25 cellular contexts compared by ENCODE assay signal in the genomic region with DNA sequence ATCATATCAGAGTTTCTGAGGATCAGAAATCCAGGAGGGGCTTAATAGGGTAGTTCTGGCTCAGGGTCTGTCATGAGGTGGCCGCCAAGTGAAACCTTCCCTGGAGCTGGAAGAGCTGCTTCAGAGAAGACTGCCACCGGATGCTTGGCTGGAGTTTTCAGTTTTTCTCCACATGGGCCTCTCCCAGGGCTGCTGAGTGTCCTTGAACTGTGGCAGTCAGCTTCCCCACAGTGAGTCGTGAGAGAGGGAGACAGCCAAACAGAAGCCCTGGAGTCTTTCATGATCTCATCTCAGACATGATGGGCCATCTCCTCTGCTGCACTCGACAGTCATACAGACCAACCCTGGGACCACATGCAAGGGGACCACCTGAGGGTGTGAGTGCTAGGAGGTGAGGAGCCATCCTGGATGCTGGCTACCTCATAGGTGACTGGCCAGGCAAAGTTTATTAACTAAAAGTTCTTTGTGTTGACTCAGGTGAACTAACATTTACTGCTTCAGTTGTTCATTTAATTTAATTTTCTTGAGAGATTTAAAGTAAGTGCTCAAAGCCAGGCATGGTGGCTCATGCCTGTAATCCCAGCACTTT.
DNase-seq lines count a peak whose midpoint lies in the region; ATAC-seq and TF ChIP-seq lines count a peak whose summit lies in the region.
"Had no signal": no experiment of that assay in that cellular context is flagged by ENCODE, and none has a peak within 500 bp of the region (broad histone marks: within the 10 kb centered on the region; RNA-seq: fewer than 3 reads in every experiment).

No MANE protein-coding gene starts in this region.

- H3K27me3 ChIP-seq in GM23248 (replicated peaks; ENCODE audit: insufficient read depth) (no peaks in the 10 kb centered on the region), IMR-90 (ENCODE audit: control insufficient read depth, insufficient read depth, low read length) (no peaks in the 10 kb centered on the region), mesenchymal stem cell (ENCODE audit: control insufficient read depth in 1 of 2, insufficient read depth in 1 of 2, low read length in 2 of 2) (no peaks in the 10 kb centered on the region), trophoblast cell (ENCODE audit: insufficient read depth, low read length) (no peaks in the 10 kb centered on the region)
- H3K27me3 ChIP-seq: dorsolateral prefrontal cortex, gastroesophageal sphincter, SJSA1, transverse colon had no signal

- H2BK120ac ChIP-seq in IMR-90 (ENCODE audit: low read depth, low read length) (no peak overlapping the region), mesenchymal stem cell (ENCODE audit: low read depth, low read length) (no peak overlapping the region), trophoblast cell (ENCODE audit: insufficient read depth, low read length, poor library complexity) (no peak overlapping the region)

- H3K9me3 Mint-ChIP-seq in dendritic cell treated with granulocyte-macrophage colony-stimulating factor and Interleukin-4, amounts not matched to agents 40 ng/mL and 50 ng/mL, for 4 days, result no peaks in the 10 kb centered on the region
- H3K9me3 Mint-ChIP-seq: HFFc6; natural killer cell; T-helper 1 cell treated with Interleukin-12 subunit alpha and Interleukin-12 subunit beta and Interleukin-4 antibody, amounts not matched to agents 30 μg/mL and 1 μg/mL, for 36 hours had no signal

- H3K4ac ChIP-seq in IMR-90 (ENCODE audit: low read depth, low read length) (no peak overlapping the region), mesenchymal stem cell (ENCODE audit: low read depth in 1 of 2, low read length in 2 of 2) (no peak overlapping the region), trophoblast cell (ENCODE audit: low read depth, low read length) (no peak overlapping the region)

- no peak overlapping the region for H3K27ac ChIP-seq in GM23248
- no peak overlapping the region for H3K27ac ChIP-seq in IMR-90 (ENCODE audit: insufficient read depth, low read length)
- H3K27ac ChIP-seq in mesenchymal stem cell (ENCODE audit: low read length, poor library complexity, severe bottlenecking), result no peak overlapping the region
- no peak overlapping the region for H3K27ac ChIP-seq in trophoblast cell (ENCODE audit: low read depth, low read length)
- H3K27ac ChIP-seq: dorsolateral prefrontal cortex, gastroesophageal sphincter, prostate gland, SJSA1, transverse colon had no signal

- H2AFZ ChIP-seq in GM23248, result no peak overlapping the region
- H2AFZ ChIP-seq in IMR-90 (replicated peaks; ENCODE audit: low read length, poor library complexity), result no peak overlapping the region
- no peak overlapping the region for H2AFZ ChIP-seq in mesenchymal stem cell (ENCODE audit: low read depth, low read length)
- no peak overlapping the region for H2AFZ ChIP-seq in trophoblast cell (ENCODE audit: insufficient read depth, low read length, poor library complexity)

- ATAC-seq in IMR-90 (ENCODE audit: low read depth) (no peak; the same call in 1 of the 2 replicates), left lobe of liver (no peak)
- ATAC-seq: gastroesophageal sphincter, natural killer cell, PC-3 had no signal

- no peak for TF ChIP-seq RAD21 in IMR-90 (IDR thresholded peaks at IDR 0.05; ENCODE audit: low read length)

- H4K8ac ChIP-seq in IMR-90 (ENCODE audit: low read depth in 2 of 2, low read length in 2 of 2) (no peak overlapping the region), mesenchymal stem cell (ENCODE audit: low read length) (no peak overlapping the region), trophoblast cell (ENCODE audit: low read depth, low read length) (no peak overlapping the region)

- H3K79me1 ChIP-seq in IMR-90 (ENCODE audit: low read depth in 1 of 2, low read length in 2 of 2) (no peaks in the 10 kb centered on the region), mesenchymal stem cell (replicated peaks; ENCODE audit: low read length, poor library complexity, severe bottlenecking) (no peaks in the 10 kb centered on the region), trophoblast cell (ENCODE audit: low read length) (no peaks in the 10 kb centered on the region)

- H3K79me2 ChIP-seq in GM23248 (ENCODE audit: insufficient read depth) (no peaks in the 10 kb centered on the region), trophoblast cell (ENCODE audit: control insufficient read depth, insufficient read depth, low read length, poor library complexity) (no peaks in the 10 kb centered on the region)

- H4K20me1 ChIP-seq in GM23248 (ENCODE audit: insufficient read depth) (no peaks in the 10 kb centered on the region), IMR-90 (ENCODE audit: insufficient read depth, low read length) (no peaks in the 10 kb centered on the region)

- no TSS peak for BruUV-seq in IMR-90 (replicated peaks; lab: Mats Ljungman, UMichigan)

- DNase-seq in GM23248 (peak; percentile 52), IMR-90 (peak; percentile 22), mesenchymal stem cell (peak; percentile 33), trophoblast cell (no peak), NCI-H1105 (lab: John Stamatoyannopoulos, UW) (no peak), left lobe of liver (ENCODE audit: low spot score) (no peak), HCEC 1CT (no peak)
- DNase-seq: activated CD4-positive, alpha-beta T cell treated with anti-CD3 and anti-CD28 coated beads, Interleukin-2, amount 50 U/mL, for 48 hours; activated effector memory CD4-positive, alpha-beta T cell treated with Interleukin-2 at 50 U/mL for 16 hours; amniotic stem cell; COR-L47; dorsolateral prefrontal cortex; HFFc6; kidney glomerular epithelial cell; natural killer cell; NCI-H2029; PC-3; stimulated activated CD4-positive, alpha-beta T cell treated with anti-CD3 and anti-CD28 coated beads, Interleukin-2, amount 100 ng/mL, for 24 hours; stimulated activated naive CD4-positive, alpha-beta T cell; transverse colon had no signal

- POLR2A ChIA-PET in IMR-90 (lab: Charles Lee; ENCODE audit: unreplicated experiment), result no interaction called here

- no peaks in the 10 kb centered on the region for H3K4me1 ChIP-seq in GM23248 (ENCODE audit: insufficient read depth)
- H3K4me1 ChIP-seq in IMR-90 (ENCODE audit: control insufficient read depth, insufficient read depth, low read length), result peaks cover 2% of the 10 kb centered on the region; the same call in 1 of the 2 replicates
- H3K4me1 ChIP-seq in mesenchymal stem cell (ENCODE audit: control insufficient read depth, insufficient read depth, low read depth, low read length), result peaks cover 3% of the 10 kb centered on the region
- peaks cover 2 to 5% of the 10 kb centered on the region in 2 experiments for H3K4me1 ChIP-seq in trophoblast cell (ENCODE audit: control insufficient read depth in 1 of 2, insufficient read depth in 2 of 2, low read length in 2 of 2)
- H3K4me1 ChIP-seq: prostate gland, SJSA1, transverse colon had no signal

- H4K5ac ChIP-seq in IMR-90 (ENCODE audit: low read depth, low read length), result no peak overlapping the region

- H3K27ac Mint-ChIP-seq in dendritic cell treated with granulocyte-macrophage colony-stimulating factor and Interleukin-4, amounts not matched to agents 40 ng/mL and 50 ng/mL, for 4 days, result peak overlapping the region; percentile 47
- H3K27ac Mint-ChIP-seq: HFFc6; natural killer cell; T-helper 1 cell treated with Interleukin-12 subunit alpha and Interleukin-12 subunit beta and Interleukin-4 antibody, amounts not matched to agents 30 μg/mL and 1 μg/mL, for 36 hours had no signal

- H3K4me3 Mint-ChIP-seq in dendritic cell treated with granulocyte-macrophage colony-stimulating factor and Interleukin-4, amounts not matched to agents 40 ng/mL and 50 ng/mL, for 4 days, result no peak overlapping the region
- H3K4me3 Mint-ChIP-seq: HFFc6; natural killer cell; T-helper 1 cell treated with Interleukin-12 subunit alpha and Interleukin-12 subunit beta and Interleukin-4 antibody, amounts not matched to agents 30 μg/mL and 1 μg/mL, for 36 hours had no signal

- H3K36me3 ChIP-seq in GM23248 (ENCODE audit: low read depth) (no peaks in the 10 kb centered on the region), IMR-90 (ENCODE audit: control insufficient read depth, insufficient read depth, low read length) (no peaks in the 10 kb centered on the region), mesenchymal stem cell (ENCODE audit: control insufficient read depth in 1 of 2, insufficient read depth in 2 of 2, low read depth in 1 of 2, low read length in 2 of 2) (no peaks in the 10 kb centered on the region), trophoblast cell (ENCODE audit: control insufficient read depth in 1 of 2, insufficient read depth in 2 of 2, low read length in 2 of 2) (no peaks in the 10 kb centered on the region)
- H3K36me3 ChIP-seq: gastroesophageal sphincter, prostate gland, SJSA1, transverse colon had no signal

- H3K4me3 ChIP-seq in GM23248, result no peak overlapping the region
- H3K4me3 ChIP-seq in IMR-90 (ENCODE audit: insufficient read depth, low read depth, low read length), result no peak overlapping the region
- no peak overlapping the region for H3K4me3 ChIP-seq in mesenchymal stem cell (ENCODE audit: insufficient read depth in 1 of 2, low read depth in 1 of 2, low read length in 2 of 2)
- no peak overlapping the region for H3K4me3 ChIP-seq in trophoblast cell (ENCODE audit: low read depth, low read length)
- H3K4me3 ChIP-seq: dorsolateral prefrontal cortex, gastroesophageal sphincter, prostate gland, SJSA1, transverse colon had no signal

- H2BK20ac ChIP-seq in IMR-90 (ENCODE audit: low read depth, low read length), result no peak overlapping the region

- in situ Hi-C loops in GM23248 (cut with MboI) (loop anchor here (25.0 kb wide), 1 partner anchor 266 kb away; no protein-coding TSS in a partner anchor), IMR-90 (cut with MboI; ENCODE audit: low sequenced_read_pairs) (no loop called here)

- H3K36me3 Mint-ChIP-seq in dendritic cell treated with granulocyte-macrophage colony-stimulating factor and Interleukin-4, amounts not matched to agents 40 ng/mL and 50 ng/mL, for 4 days (ENCODE audit: low read depth), result peaks cover 5% of the 10 kb centered on the region
- H3K36me3 Mint-ChIP-seq: natural killer cell had no signal

- no peak for TF ChIP-seq CTCF in IMR-90 (conservative IDR thresholded peaks at IDR 0.05; ENCODE audit: low read depth, low read length)

- no peak overlapping the region for H2BK15ac ChIP-seq in IMR-90 (ENCODE audit: low read depth, low read length)
- H2BK15ac ChIP-seq in mesenchymal stem cell (ENCODE audit: low read depth, poor library complexity, severe bottlenecking), result no peak overlapping the region

- intact Hi-C loops in IMR-90 (cut with micrococcal nuclease), result no loop called here
- intact Hi-C loops in dendritic cell treated with granulocyte-macrophage colony-stimulating factor and Interleukin-4, amounts not matched to agents 40 ng/mL and 50 ng/mL, for 4 days (cut with micrococcal nuclease), result no loop called here

- CTCF ChIA-PET in IMR-90 (lab: Yijun Ruan, JAX), result no interaction called here

- H3K18ac ChIP-seq in IMR-90 (ENCODE audit: low read depth, low read length) (no peak overlapping the region), mesenchymal stem cell (ENCODE audit: low read depth in 1 of 2, low read length in 2 of 2) (no peak overlapping the region), trophoblast cell (ENCODE audit: low read length) (no peak overlapping the region)

- H3K23ac ChIP-seq in IMR-90 (ENCODE audit: low read depth, low read length), result no peak overlapping the region; the same call in 1 of the 2 replicates
- no peak overlapping the region for H3K23ac ChIP-seq in mesenchymal stem cell (ENCODE audit: low read length in 2 of 2)
- H3K23ac ChIP-seq in trophoblast cell (ENCODE audit: low read length), result no peak overlapping the region

- no peaks in the 10 kb centered on the region for H3F3A ChIP-seq in GM23248 (ENCODE audit: insufficient read depth)

- H4K12ac ChIP-seq in trophoblast cell (ENCODE audit: low read depth, low read length), result no peak overlapping the region

- peaks cover 2% of the 10 kb centered on the region; the same call in 1 of the 2 replicates for H3K9me1 ChIP-seq in IMR-90 (ENCODE audit: insufficient read depth, low read length)

- H2AK5ac ChIP-seq in IMR-90 (ENCODE audit: low read depth, low read length) (no peak overlapping the region), mesenchymal stem cell (ENCODE audit: low read length, severe bottlenecking) (no peak overlapping the region), trophoblast cell (ENCODE audit: low read length) (no peak overlapping the region)

- no peak overlapping the region for H2AK9ac ChIP-seq in IMR-90 (replicated peaks; ENCODE audit: low read depth, low read length, poor library complexity)

- no peaks in the 10 kb centered on the region for H3K9me3 ChIP-seq in GM23248 (ENCODE audit: low read depth)
- no peaks in the 10 kb centered on the region for H3K9me3 ChIP-seq in IMR-90 (ENCODE audit: control insufficient read depth, insufficient read depth, low read length)
- H3K9me3 ChIP-seq in mesenchymal stem cell (ENCODE audit: control insufficient read depth, low read length), result no peaks in the 10 kb centered on the region
- H3K9me3 ChIP-seq in trophoblast cell (ENCODE audit: insufficient read depth, low read depth, low read length), result no peaks in the 10 kb centered on the region
- H3K9me3 ChIP-seq: gastroesophageal sphincter, prostate gland, SJSA1, transverse colon had no signal

- peaks cover 28% of the 10 kb centered on the region for H3K4me1 Mint-ChIP-seq in dendritic cell treated with granulocyte-macrophage colony-stimulating factor and Interleukin-4, amounts not matched to agents 40 ng/mL and 50 ng/mL, for 4 days (ENCODE audit: low read depth)

- H4K91ac ChIP-seq in IMR-90 (ENCODE audit: insufficient read depth, low read depth, low read length), result no peak overlapping the region
- H4K91ac ChIP-seq in mesenchymal stem cell (ENCODE audit: low read length), result no peak overlapping the region
- no peak overlapping the region for H4K91ac ChIP-seq in trophoblast cell (ENCODE audit: low read depth, low read length)

- no peaks in the 10 kb centered on the region for H3K27me3 Mint-ChIP-seq in dendritic cell treated with granulocyte-macrophage colony-stimulating factor and Interleukin-4, amounts not matched to agents 40 ng/mL and 50 ng/mL, for 4 days

- no peak for TF ChIP-seq POLR2A in IMR-90 (IDR thresholded peaks at IDR 0.05; ENCODE audit: low read depth, low read length)

- dilution Hi-C loops in IMR-90 (cut with HindIII; ENCODE audit: low sequenced_read_pairs, unreplicated experiment), result no loop called here

- H3K14ac ChIP-seq in IMR-90 (replicated peaks; ENCODE audit: low read depth, low read length), result no peak overlapping the region
- H3K14ac ChIP-seq in mesenchymal stem cell (ENCODE audit: low read length in 2 of 2), result no peak overlapping the region
- no peak overlapping the region for H3K14ac ChIP-seq in trophoblast cell (ENCODE audit: low read length)

- H3K9me2 ChIP-seq in GM23248 (ENCODE audit: insufficient read depth), result no peaks in the 10 kb centered on the region

- WGBS in GM23248 (ENCODE audit: low coverage in 1 of 2, low lambda C conversion rate in 2 of 2, missing lambda C conversion rate in 2 of 2), 2 experiments, result 48 to 57% methylated on average over 4 of the region's 4 CpGs
- WGBS in IMR-90 (ENCODE audit: extremely low coverage in 2 of 2, insufficient read length in 1 of 2), 2 experiments, result 83% methylated on average over 2 of the region's 4 CpGs; no CpG with 5 or more reads in 1 of the 2 experiments
- WGBS in mesenchymal stem cell, result 72% methylated on average over 4 of the region's 4 CpGs
- WGBS in trophoblast cell (ENCODE audit: extremely low coverage, insufficient coverage, insufficient read length), result no CpG with 5 or more reads among the region's 4 CpGs

- H2BK12ac ChIP-seq in mesenchymal stem cell (ENCODE audit: low read length in 2 of 2) (no peak overlapping the region), trophoblast cell (ENCODE audit: low read length) (no peak overlapping the region)

- H3K4me2 ChIP-seq in GM23248 (ENCODE audit: unreplicated experiment) (no peak overlapping the region), IMR-90 (ENCODE audit: low read depth, low read length) (no peak overlapping the region), mesenchymal stem cell (ENCODE audit: low read length, poor library complexity, severe bottlenecking) (no peak overlapping the region), trophoblast cell (ENCODE audit: low read length) (no peak overlapping the region)

- H2BK5ac ChIP-seq in IMR-90 (ENCODE audit: low read depth, low read length, poor library complexity, severe bottlenecking), result no peak overlapping the region
- no peak overlapping the region for H2BK5ac ChIP-seq in mesenchymal stem cell (ENCODE audit: low read depth, low read length, poor library complexity, severe bottlenecking)
- H2BK5ac ChIP-seq in trophoblast cell (ENCODE audit: low read depth, low read length, poor library complexity), result no peak overlapping the region

- H3K56ac ChIP-seq in IMR-90 (ENCODE audit: extremely low read depth, insufficient read depth, low read length), result no peak overlapping the region

- H3K9ac ChIP-seq in GM23248, result no peak overlapping the region
- H3K9ac ChIP-seq in IMR-90 (ENCODE audit: low read depth, low read length), result no peak overlapping the region
- H3K9ac ChIP-seq in mesenchymal stem cell (ENCODE audit: low read length), result no peak overlapping the region
- H3K9ac ChIP-seq in trophoblast cell (ENCODE audit: low read length), result no peak overlapping the region

Comparison
In these comparisons a context has a peak if more than half of its experiments do, and no peak if none do; other contexts are left out.
1. DNase-seq: peak in GM23248 (single experiment), IMR-90 (single experiment) and mesenchymal stem cell (single experiment); none in trophoblast cell (0 of 2), NCI-H1105 (single experiment), left lobe of liver (single experiment) and HCEC 1CT (single experiment).